In the genomic region with DNA sequence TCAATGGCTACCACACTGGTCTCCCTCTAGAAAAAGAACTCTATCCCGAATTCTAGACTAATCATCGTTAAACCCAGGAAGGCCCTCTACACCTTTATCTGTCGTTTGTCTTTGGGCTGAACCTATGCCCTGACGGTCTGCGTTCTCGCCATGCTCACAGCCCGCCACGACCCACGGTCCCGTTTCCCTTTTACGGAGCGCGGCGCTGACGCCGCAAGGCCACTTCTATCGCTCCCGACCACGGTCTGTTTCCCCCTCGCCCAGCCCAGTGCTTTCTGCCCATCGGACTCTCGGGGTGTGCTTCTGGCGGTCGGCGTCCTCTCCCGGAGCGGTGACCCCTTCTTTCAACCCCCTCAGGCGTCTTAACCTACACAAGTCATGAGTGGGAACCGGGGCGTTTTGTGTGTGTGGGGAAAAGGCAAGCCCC, we compare ENCODE assay signal across 8 cellular contexts. TPM values are rescaled to one million over a fixed set of nuclear protein-coding genes. Genes with fewer than 3 reads are reported as not detected.
DNase-seq lines count a peak whose midpoint lies in the region; ATAC-seq, FAIRE-seq and TF ChIP-seq lines count a peak whose summit lies in the region.

No MANE protein-coding gene starts in this region.

- no peaks in the 10 kb centered on the region for H4K20me1 ChIP-seq in H1 (replicated peaks in 1 of 2; ENCODE audit: control insufficient read depth in 1 of 2, insufficient read depth in 2 of 2, low read length in 2 of 2)

- H3K9ac ChIP-seq in H1 (replicated peaks in 1 of 4; ENCODE audit: extremely low read depth in 1 of 4, low read depth in 3 of 4, low read length in 3 of 4): peak overlapping the region; percentile 0 to 67 (median 56); a peak in 6 of 7 replicates

- no peak overlapping the region for H2BK15ac ChIP-seq in H1 (ENCODE audit: low read length)

- no peak for TF ChIP-seq POLR2A in H1 (IDR thresholded peaks at IDR 0.05; ENCODE audit: control extremely low read depth in 1 of 2, low read depth in 2 of 2, low read length in 2 of 2)

- TF ChIP-seq EP300 in H1 (IDR thresholded peaks at IDR 0.05; ENCODE audit: borderline replicate concordance in 1 of 2, low read depth in 2 of 2, low read length in 2 of 2): no peak

- H3K4ac ChIP-seq in H1 (replicated peaks; ENCODE audit: insufficient read length, low read depth, low read length): no peak overlapping the region

- H2BK12ac ChIP-seq in H1 (ENCODE audit: low read depth, low read length): no peak overlapping the region

- H3K27me3 ChIP-seq in H1 (replicated peaks in 1 of 4; ENCODE audit: control insufficient read depth in 3 of 4, extremely low read depth in 1 of 4, insufficient read depth in 3 of 4, low read length in 3 of 4): no peaks in the 10 kb centered on the region

- H3K4me3 ChIP-seq in H1 (ENCODE audit: extremely low read depth in 1 of 4, insufficient read depth in 2 of 4, low read depth in 3 of 4, low read length in 4 of 4) (peak overlapping the region; percentile 50 to 80 (median 71)), mesodermal cell (ENCODE audit: extremely low read depth, insufficient read depth, low read length, poor library complexity, severe bottlenecking) (peak overlapping the region; percentile 70)

- no peaks in the 10 kb centered on the region for H3K79me2 ChIP-seq in H1 (ENCODE audit: control insufficient read depth in 1 of 2, insufficient read depth in 2 of 2, low read length in 2 of 2)

- FAIRE-seq in H1 (lab: Jason Lieb, UNC): no peak

- no peak for TF ChIP-seq CTCF in H1 (IDR thresholded peaks at IDR 0.05; ENCODE audit: control extremely low read depth in 1 of 3, insufficient read depth in 1 of 3, low read depth in 1 of 3, low read length in 3 of 3)

- H3K27ac ChIP-seq in H1 (ENCODE audit: low read depth, low read length) (0 out of 2 replicates have a peak overlapping the region, but pooled peaks have one; percentile 37), mesodermal cell (ENCODE audit: low read depth, low read length, severe bottlenecking) (peak overlapping the region; percentile 49)

- POLR2A ChIA-PET in H1 (lab: Charles Lee; ENCODE audit: partially characterized antibody): interaction anchor here (0.6 to 2.0 kb wide), 6 partner anchors 25 to 1364 kb away, joined by 3 to 9 read pairs (median 5); partner anchors contain the start of genes NMRK1, OSTF1 and TRPM6

- no peak overlapping the region for H3K14ac ChIP-seq in H1 (ENCODE audit: insufficient read length)

- ATAC-seq in GM18502 (IDR thresholded peaks at IDR 0.05; ENCODE audit: poor library complexity, unreplicated experiment): peak; percentile 39
- peak; percentile 37 for ATAC-seq in HG02678 (IDR thresholded peaks at IDR 0.05; ENCODE audit: unreplicated experiment)

- H3K23me2 ChIP-seq in H1 (ENCODE audit: low read depth, low read length): peaks cover 8% of the 10 kb centered on the region; the same call in 1 of the 2 replicates

- H3K79me1 ChIP-seq in H1 (ENCODE audit: low read depth, low read length): no peaks in the 10 kb centered on the region

- H2AK5ac ChIP-seq in H1 (ENCODE audit: low read depth, low read length): no peak overlapping the region

- H3K36me3 ChIP-seq in H1 (ENCODE audit: control insufficient read depth in 2 of 4, insufficient read depth in 4 of 4, low read length in 3 of 4) (no peaks in the 10 kb centered on the region; a peak in 1 of 8 replicates), mesodermal cell (ENCODE audit: control insufficient read depth, insufficient read depth, low read length) (no peaks in the 10 kb centered on the region)

- H2BK20ac ChIP-seq in H1 (ENCODE audit: low read length): no peak overlapping the region

- CTCF ChIA-PET in H1 (lab: Charles Lee; ENCODE audit: partially characterized antibody): interaction anchor here (0.9 to 8.6 kb wide), 18 partner anchors 9 to 303 kb away, joined by 3 to 123 read pairs (median 4); partner anchors contain the start of gene CARNMT1

- H3K4me1 ChIP-seq in H1 (replicated peaks in 1 of 4; ENCODE audit: control insufficient read depth in 3 of 4, insufficient read depth in 4 of 4, low read length in 3 of 4): peaks cover 0 to 5% (median 2%) of the 10 kb centered on the region in 4 experiments; a peak in 3 of 7 replicates
- no peaks in the 10 kb centered on the region for H3K4me1 ChIP-seq in mesodermal cell (ENCODE audit: control insufficient read depth, insufficient read depth, low read length, poor library complexity, severe bottlenecking)

- no peak overlapping the region for H4K8ac ChIP-seq in H1 (ENCODE audit: extremely low read depth, insufficient read depth, low read length)

- H3K56ac ChIP-seq in H1 (replicated peaks; ENCODE audit: insufficient read length, low read depth, low read length): no peak overlapping the region

- H2AFZ ChIP-seq in H1 (ENCODE audit: low read length): peak overlapping the region; percentile 55

- peak overlapping the region; percentile 89 for H3K18ac ChIP-seq in H1 (ENCODE audit: extremely low read depth, low read length)

- no peak overlapping the region for H3K23ac ChIP-seq in H1 (ENCODE audit: insufficient read length)

- peak; percentile 34 for DNase-seq in NCI-H146 treated with DMSO at 0.1 percent for 48 hours (lab: John Stamatoyannopoulos, UW; ENCODE audit: unreplicated experiment)
- DNase-seq in activated CD8-positive, alpha-beta memory T cell treated with anti-CD3 and anti-CD28 coated beads for 24 hours: peak; percentile 82
- DNase-seq in H1 (ENCODE audit: low read depth in 1 of 2, low spot score in 2 of 2): peak in 1 of 2 experiments; percentile 68
- peak; percentile 20 for DNase-seq in stimulated activated CD8-positive, alpha-beta memory T cell treated with anti-CD3 and anti-CD28 coated beads, Interleukin-4, amount 100 ng/mL, for 24 hours (ENCODE audit: low read depth)
- no peak for DNase-seq in NCI-H2196 treated with DMSO at 0.1 percent for 48 hours (lab: John Stamatoyannopoulos, UW; ENCODE audit: unreplicated experiment)

- peak overlapping the region; percentile 78 to 83 for H3K4me2 ChIP-seq in H1 (ENCODE audit: insufficient read depth in 1 of 2, low read depth in 2 of 2, low read length in 2 of 2)

- H3K9me3 ChIP-seq in H1 (ENCODE audit: insufficient read depth in 2 of 2, low read depth in 1 of 2, low read length in 1 of 2): no peaks in the 10 kb centered on the region
- no peaks in the 10 kb centered on the region for H3K9me3 ChIP-seq in mesodermal cell (ENCODE audit: control insufficient read depth, low read length)

- no peak for TF ChIP-seq RAD21 in H1 (IDR thresholded peaks at IDR 0.05 in 1 of 2, conservative IDR thresholded peaks at IDR 0.05 in 1 of 2; ENCODE audit: low read depth in 2 of 2, low read length in 2 of 2)

- WGBS in H1 (ENCODE audit: extremely low coverage in 1 of 2, insufficient coverage in 1 of 2, insufficient read length in 1 of 2, insufficient replicate concordance in 2 of 2, low coverage in 1 of 2, low lambda C conversion rate in 2 of 2, missing lambda C conversion rate in 1 of 2), 2 experiments: 0% methylated on average over 25 of the region's 30 CpGs; no CpG with 5 or more reads in 1 of the 2 experiments
- WGBS in mesodermal cell (ENCODE audit: insufficient coverage in 2 of 2), 2 experiments: 1 to 4% methylated on average over 20 to 23 of the region's 30 CpGs

- H4K91ac ChIP-seq in H1 (replicated peaks; ENCODE audit: insufficient read length, low read length): peak overlapping the region; percentile 37

- peak overlapping the region; percentile 4 for H4K5ac ChIP-seq in H1 (ENCODE audit: insufficient read length, low read depth, low read length)

- H2BK5ac ChIP-seq in H1 (ENCODE audit: low read depth, low read length): peak overlapping the region; percentile 84; the same call in 1 of the 2 replicates

- H2BK120ac ChIP-seq in H1 (replicated peaks; ENCODE audit: low read depth, low read length): no peak overlapping the region

TF ChIP-seq in H1, 55 proteins besides CTCF, POLR2A, EP300 and RAD21:
- TF ChIP-seq CBX5 (IDR thresholded peaks at IDR 0.05; ENCODE audit: low read depth, low read length) (no peak), KDM4A (IDR thresholded peaks at IDR 0.05; ENCODE audit: low read depth, low read length, severe bottlenecking) (peak; percentile 25), MAX (IDR thresholded peaks at IDR 0.05) (peak; percentile 17; the same call in 1 of the 2 replicates), RBBP5 (IDR thresholded peaks at IDR 0.05; ENCODE audit: borderline replicate concordance, low read depth, low read length) (0 out of 2 replicates have a peak, but pooled peaks have one; percentile 35), PHF8 (conservative IDR thresholded peaks at IDR 0.05; ENCODE audit: low read depth, low read length) (no peak), YY1 (IDR thresholded peaks at IDR 0.05; ENCODE audit: low read depth, low read length) (peak; percentile 21; the same call in 1 of the 2 replicates)
TF ChIP-seq in H1: peak in this region for 4.

RNA-seq across cellular contexts. Expression of gene C9orf40, which starts 1.0 kb away (rescaled TPM):
- 10.8 and 11.2 TPM in 2 replicates for total RNA-seq in H1 (2021; fragmentation: NEBNext Ultra II Directional; extraction: Animal tissue kit (Norgen Biotek cat#: 25700))
- polyA plus RNA-seq in H1 (2011; rRNA removed): 3.6 and 5.0 TPM in 2 replicates
- polyA plus RNA-seq in H1 (2011; cell fraction: cytosol; rRNA removed): 5.5 TPM
- polyA plus RNA-seq in H1 (2011; cell fraction: nucleus; rRNA removed): 2.7 TPM
- 4.0 to 6.3 TPM (median 5.1 TPM) in 4 replicates for polyA plus RNA-seq in H1 (2012, experiment 1 of 2)
- polyA plus RNA-seq in H1 (2012, experiment 2 of 2): 3.7 TPM
- polyA plus RNA-seq in H1 (2013, experiment 1 of 2): 5.4 TPM
- polyA plus RNA-seq in H1 (2013, experiment 2 of 2): 5.7 TPM
- 0.51 and 0.57 TPM in 2 replicates for polyA minus RNA-seq in H1 (2011; rRNA and poly(A)+ RNA removed)
- 5.1 TPM for polyA minus RNA-seq in H1 (2011; cell fraction: cytosol; rRNA and poly(A)+ RNA removed)
- 5.1 TPM for polyA minus RNA-seq in H1 (2011; cell fraction: nucleus; rRNA and poly(A)+ RNA removed)
- 11.0 TPM for polyA plus RNA-seq in mesodermal cell (2013, experiment 1 of 2)
- polyA plus RNA-seq in mesodermal cell (2013, experiment 2 of 2): 11.3 TPM
